Comparison of ENCODE assay signal across 24 cellular contexts in the genomic region with DNA sequence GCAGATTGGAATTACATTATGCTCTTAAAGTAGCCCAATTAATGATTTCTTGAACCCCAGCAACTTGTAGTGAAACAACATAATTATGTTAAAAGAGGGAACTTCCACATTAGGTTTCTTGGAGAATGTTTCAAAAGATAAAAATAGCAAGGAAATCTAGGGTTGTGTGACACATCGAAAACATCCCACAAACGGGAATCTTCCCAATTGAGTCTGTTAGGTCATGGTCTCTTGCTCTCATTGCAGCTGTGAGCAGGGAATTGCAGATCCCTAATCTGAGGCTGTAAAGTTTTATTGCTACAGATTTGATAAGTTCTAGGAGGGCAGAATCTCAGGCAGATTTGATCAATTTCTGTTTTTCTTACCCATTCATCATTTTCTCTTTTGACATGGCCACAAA. TPM values are rescaled to one million over a fixed set of nuclear protein-coding genes. Genes with fewer than 3 reads are reported as not detected.
DNase-seq lines count a peak whose midpoint lies in the region; ATAC-seq and TF ChIP-seq lines count a peak whose summit lies in the region.
"Had no signal": no experiment of that assay in that cellular context is flagged by ENCODE, and none has a peak within 500 bp of the region (broad histone marks: within the 10 kb centered on the region; RNA-seq: fewer than 3 reads in every experiment).

No MANE protein-coding gene starts in this region.

- no peak for TF ChIP-seq POLR2A in breast epithelium (IDR thresholded peaks at IDR 0.05)

- H3K4me1 Mint-ChIP-seq in HFFc6 (ENCODE audit: low read depth): peaks cover 27% of the 10 kb centered on the region
- H3K4me1 Mint-ChIP-seq: T-cell had no signal

- H3K4me3 ChIP-seq in BLaER1: no peak overlapping the region
- no peak overlapping the region for H3K4me3 ChIP-seq in fibroblast of mammary gland (ENCODE audit: control insufficient read depth, low read depth, low read length)
- H3K4me3 ChIP-seq in skeletal muscle cell (ENCODE audit: low read depth, low read length): no peak overlapping the region
- H3K4me3 ChIP-seq in breast epithelium: no peak overlapping the region
- H3K4me3 ChIP-seq: colonic mucosa, gastrocnemius medialis, stomach, upper lobe of left lung had no signal

- no peak for TF ChIP-seq CTCF in HFFc6 (IDR thresholded peaks at IDR 0.05)
- no peak for TF ChIP-seq CTCF in fibroblast of mammary gland (conservative IDR thresholded peaks at IDR 0.05; ENCODE audit: control insufficient read depth, insufficient read depth, low read depth, low read length)
- TF ChIP-seq CTCF in breast epithelium (IDR thresholded peaks at IDR 0.05): no peak

- H3K9me3 Mint-ChIP-seq in HFFc6: no peaks in the 10 kb centered on the region
- H3K9me3 Mint-ChIP-seq: activated CD8-positive, alpha-beta T cell treated with anti-CD3 and anti-CD28 coated beads for 36 hours; activated T-cell treated with anti-CD3 and anti-CD28 coated beads, Interleukin-2, amount 50 U/mL, for 24 hours; T-cell had no signal

- H3K9ac ChIP-seq in BLaER1: no peak overlapping the region

- no peaks in the 10 kb centered on the region for H3K9me3 ChIP-seq in BLaER1
- no peaks in the 10 kb centered on the region for H3K9me3 ChIP-seq in breast epithelium
- H3K9me3 ChIP-seq: colonic mucosa, gastrocnemius medialis, neutrophil, stomach, upper lobe of left lung had no signal

- peak overlapping the region; percentile 72 for H3K4me2 ChIP-seq in BLaER1

- ATAC-seq in GM18517 (IDR thresholded peaks at IDR 0.05; ENCODE audit: unreplicated experiment): no peak
- no peak for ATAC-seq in GM19397 (IDR thresholded peaks at IDR 0.05; ENCODE audit: unreplicated experiment)
- ATAC-seq: activated CD8-positive, alpha-beta T cell treated with anti-CD3 and anti-CD28 coated beads for 36 hours; gastrocnemius medialis; left colon; T-cell had no signal

- intact Hi-C loops in breast epithelium (cut with DNase I; ENCODE audit: low total_unique reads): no loop called here

- H4K20me1 ChIP-seq in BLaER1: no peaks in the 10 kb centered on the region

- no peaks in the 10 kb centered on the region for H3K36me3 ChIP-seq in BLaER1
- no peaks in the 10 kb centered on the region for H3K36me3 ChIP-seq in breast epithelium
- H3K36me3 ChIP-seq: colonic mucosa, gastrocnemius medialis, neutrophil, stomach, upper lobe of left lung had no signal

- H3K27me3 ChIP-seq in BLaER1 (no peaks in the 10 kb centered on the region), breast epithelium (no peaks in the 10 kb centered on the region)
- H3K27me3 ChIP-seq: colonic mucosa, upper lobe of left lung had no signal

- peak overlapping the region; percentile 44 for H3K4me3 Mint-ChIP-seq in HFFc6
- H3K4me3 Mint-ChIP-seq: activated CD8-positive, alpha-beta T cell treated with anti-CD3 and anti-CD28 coated beads for 36 hours; activated T-cell treated with anti-CD3 and anti-CD28 coated beads, Interleukin-2, amount 50 U/mL, for 24 hours; T-cell had no signal

- H3K4me1 ChIP-seq in BLaER1 (peaks cover 24% of the 10 kb centered on the region), breast epithelium (no peaks in the 10 kb centered on the region)
- H3K4me1 ChIP-seq: colonic mucosa, gastrocnemius medialis, stomach, upper lobe of left lung had no signal

- peak overlapping the region; percentile 87 for H3K27ac Mint-ChIP-seq in HFFc6
- H3K27ac Mint-ChIP-seq: activated CD8-positive, alpha-beta T cell treated with anti-CD3 and anti-CD28 coated beads for 36 hours; activated T-cell treated with anti-CD3 and anti-CD28 coated beads, Interleukin-2, amount 50 U/mL, for 24 hours; T-cell had no signal

- DNase-seq in HFFc6 (peak; percentile 32), fibroblast of mammary gland (ENCODE audit: low read depth) (peak; percentile 72), skeletal muscle cell (ENCODE audit: low read depth) (peak; percentile 39), NCI-H2107 treated with DMSO at 0.1 percent for 48 hours (lab: John Stamatoyannopoulos, UW; ENCODE audit: unreplicated experiment) (no peak), breast epithelium (ENCODE audit: low spot score in 2 of 2) (no peak)
- DNase-seq: activated CD8-positive, alpha-beta T cell treated with anti-CD3 and anti-CD28 coated beads for 36 hours; activated naive CD4-positive, alpha-beta T cell treated with anti-CD3 and anti-CD28 coated beads, Interleukin-2, amount 50 U/mL, for 16 hours; activated T-cell treated with anti-CD3 and anti-CD28 coated beads, Interleukin-2, amount 50 U/mL, for 24 hours; colonic mucosa; gastrocnemius medialis; GDM1; GOT3; left colon; NCI-H2029; stomach; T-cell; upper lobe of left lung had no signal

- H3K27ac ChIP-seq in BLaER1 (no peak overlapping the region), breast epithelium (no peak overlapping the region)
- H3K27ac ChIP-seq: colonic mucosa, gastrocnemius medialis, neutrophil, stomach, upper lobe of left lung, VCaP had no signal

- H3K36me3 Mint-ChIP-seq in HFFc6 (ENCODE audit: low read depth): no peaks in the 10 kb centered on the region
- H3K36me3 Mint-ChIP-seq: T-cell had no signal

- peaks cover 11% of the 10 kb centered on the region for H3K27me3 Mint-ChIP-seq in HFFc6 (ENCODE audit: insufficient read depth)

RNA-seq across cellular contexts. Expression of gene LPO, which starts 6.7 kb away (rescaled TPM):
- not detected for total RNA-seq in HFFc6 (2021; fragmentation: NEBNext Ultra II Directional; extraction: Animal tissue kit (Norgen Biotek cat#: 25700))
- under 1 TPM in 1 of 3 donors, not detected in 2; 0.29 TPM for total RNA-seq in breast epithelium
- total RNA-seq: activated CD8-positive, alpha-beta T cell treated with anti-CD3 and anti-CD28 coated beads for 36 hours; colonic mucosa; gastrocnemius medialis; left colon; mononuclear cell; stomach; T-cell; upper lobe of left lung had no signal

RNA-seq across cellular contexts. Expression of gene MKS1, which starts 12.6 kb away (rescaled TPM):
- total RNA-seq in HFFc6 (2021; fragmentation: NEBNext Ultra II Directional; extraction: Animal tissue kit (Norgen Biotek cat#: 25700)): 10 to 100 TPM in 1 of 6 experiments, 1 to 10 TPM in 5; 8.3 to 10.4 (median 8.9) TPM
- total RNA-seq in breast epithelium: 10 to 100 TPM in 2 of 3 donors, 1 to 10 TPM in 1; 8.0 to 21.1 (median 15.1) TPM

RNA-seq across cellular contexts. Expression of gene EPX, which starts 39.1 kb away (rescaled TPM):
- not detected for total RNA-seq in HFFc6 (2021; fragmentation: NEBNext Ultra II Directional; extraction: Animal tissue kit (Norgen Biotek cat#: 25700))
- not detected for total RNA-seq in breast epithelium
- total RNA-seq: activated CD8-positive, alpha-beta T cell treated with anti-CD3 and anti-CD28 coated beads for 36 hours; colonic mucosa; gastrocnemius medialis; left colon; NCI-H460 had no signal

RNA-seq across cellular contexts. Expression of gene MPO, which starts 49.1 kb away (rescaled TPM):
- total RNA-seq in HFFc6 (2021; fragmentation: NEBNext Ultra II Directional; extraction: Animal tissue kit (Norgen Biotek cat#: 25700)): not detected
- total RNA-seq in breast epithelium: under 1 TPM in 1 of 3 donors, not detected in 2; 0.16 TPM
- total RNA-seq: activated CD8-positive, alpha-beta T cell treated with anti-CD3 and anti-CD28 coated beads for 36 hours; colonic mucosa; NCI-H460 had no signal

Comparison
In these comparisons a context has a peak if more than half of its experiments do, and no peak if none do; other contexts are left out.
1. DNase-seq: peak in HFFc6 (single experiment), fibroblast of mammary gland (single experiment) and skeletal muscle cell (single experiment); none in NCI-H2107 treated with DMSO at 0.1 percent for 48 hours (single experiment) and breast epithelium (0 of 2).